Comparison of ENCODE assay signal across 9 cellular contexts in genomic region chr2:190408538-190409271, GRCh38. TPM values are rescaled to one million over a fixed set of nuclear protein-coding genes. Genes with fewer than 3 reads are reported as not detected.
DNase-seq lines count a peak whose midpoint lies in the region; ATAC-seq and TF ChIP-seq lines count a peak whose summit lies in the region.
"Had no signal": no experiment of that assay in that cellular context is flagged by ENCODE, and none has a peak within 500 bp of the region (broad histone marks: within the 10 kb centered on the region; RNA-seq: fewer than 3 reads in every experiment).

No MANE protein-coding gene starts in this region.

- peaks cover 0 to 9% (median 4%) of the 10 kb centered on the region in 4 donors for H3K4me1 ChIP-seq in liver (ENCODE audit: control insufficient read depth in 4 of 4, insufficient read depth in 4 of 4, low read length in 3 of 4)

- H3K9me3 ChIP-seq in liver (ENCODE audit: control insufficient read depth in 4 of 4, low read length in 3 of 4) = peaks cover 0 to 3% (median 0%) of the 10 kb centered on the region in 4 donors

- no peak for TF ChIP-seq RAD21 in liver (IDR thresholded peaks at IDR 0.05)

- peak overlapping the region; percentile 1 to 38 for H3K27ac ChIP-seq in liver (ENCODE audit: low read depth in 1 of 2, low read length in 2 of 2)
- H3K27ac ChIP-seq: 22Rv1 had no signal

- H3K4me3 ChIP-seq in choroid plexus epithelial cell (ENCODE audit: low read depth, low read length) = peak overlapping the region; percentile 59
- peak overlapping the region; percentile 35 to 96 (median 68) for H3K4me3 ChIP-seq in liver (ENCODE audit: low read depth in 1 of 3, low read length in 3 of 3)

- H3K9ac ChIP-seq in liver (ENCODE audit: low read depth in 1 of 2, low read length in 2 of 2) = peak overlapping the region in 1 of 2 donors; percentile 63

- H3K36me3 ChIP-seq in liver (ENCODE audit: control insufficient read depth in 4 of 4, insufficient read depth in 3 of 4, low read depth in 1 of 4, low read length in 3 of 4) = no peaks in the 10 kb centered on the region

- peaks cover 0 to 4% (median 2%) of the 10 kb centered on the region in 4 donors for H3K27me3 ChIP-seq in liver (ENCODE audit: control insufficient read depth in 4 of 4, insufficient read depth in 4 of 4, low read length in 3 of 4)

- peak; percentile 66 for ATAC-seq in HG02759 (IDR thresholded peaks at IDR 0.05; ENCODE audit: unreplicated experiment)

- no peak for TF ChIP-seq CTCF in choroid plexus epithelial cell (conservative IDR thresholded peaks at IDR 0.05; ENCODE audit: low read depth, low read length)
- no peak for TF ChIP-seq CTCF in liver (IDR thresholded peaks at IDR 0.05; ENCODE audit: low read depth, low read length, missing input control)

- WGBS in liver = 1% methylated on average over 54 of the region's 54 CpGs

- peak; percentile 42 for DNase-seq in NCI-H1436 (lab: John Stamatoyannopoulos, UW)
- no peak for DNase-seq in NCI-H1436 treated with DMSO at 0.1 percent for 48 hours (lab: John Stamatoyannopoulos, UW)
- peak; percentile 28 for DNase-seq in NCI-H128 (lab: John Stamatoyannopoulos, UW; ENCODE audit: unreplicated experiment)
- peak; percentile 31 to 67 (median 50) for DNase-seq in activated CD4-positive, CD25-positive, alpha-beta regulatory T cell (lab: John Stamatoyannopoulos, UW)
- DNase-seq in choroid plexus epithelial cell (ENCODE audit: low read depth) = no peak
- peak; percentile 65 for DNase-seq in stimulated activated CD4-positive, alpha-beta T cell treated with anti-CD3 and anti-CD28 coated beads, Interleukin-4, amount 100 ng/mL, for 1 hour

TF ChIP-seq in liver, 16 proteins besides CTCF, POLR2A, EP300 and RAD21:
- TF ChIP-seq ZBTB33 (IDR thresholded peaks at IDR 0.05) (no peak), ATF3 (IDR thresholded peaks at IDR 0.05) (no peak), HNF4G (IDR thresholded peaks at IDR 0.05) (no peak), REST (IDR thresholded peaks at IDR 0.05) (no peak), JUND (IDR thresholded peaks at IDR 0.05) (no peak), FOXA2 (IDR thresholded peaks at IDR 0.05) (no peak), HNF4A (conservative IDR thresholded peaks at IDR 0.05) (no peak)

RNA-seq across cellular contexts. Expression of gene MFSD6, which starts 0.6 kb away (rescaled TPM):
- total RNA-seq in liver = 1 to 10 TPM; 2.9 to 9.5 TPM
- 1 to 10 TPM in 1 of 2 donors, under 1 TPM in 1; 0.83 to 1.8 TPM for polyA plus RNA-seq in liver

Comparison
In these comparisons a context has a peak if more than half of its experiments do, and no peak if none do; other contexts are left out.
1. DNase-seq: peak in NCI-H1436 (single experiment), NCI-H128 (single experiment), activated CD4-positive, CD25-positive, alpha-beta regulatory T cell (4 of 4) and stimulated activated CD4-positive, alpha-beta T cell treated with anti-CD3 and anti-CD28 coated beads, Interleukin-4, amount 100 ng/mL, for 1 hour (single experiment); none in NCI-H1436 treated with DMSO at 0.1 percent for 48 hours (single experiment) and choroid plexus epithelial cell (single experiment).